In genomic region chr21:42133131-42133530, GRCh38 we compare ENCODE assay signal across 8 cellular contexts.
"Had no signal": no experiment of that assay in that cellular context is flagged by ENCODE, and none has a peak within 500 bp of the region (broad histone marks: within the 10 kb centered on the region; RNA-seq: fewer than 3 reads in every experiment).

No MANE protein-coding gene starts in this region.

- H3K4me3 ChIP-seq: GM12878 had no signal

- DNase-seq: GDM1, GF-D8 had no signal

- FAIRE-seq: G401.6, GM12878, GM12891, GM12892, GM18507, GM19239 had no signal
